ENCODE assay signal across 8 cellular contexts in the genomic region with DNA sequence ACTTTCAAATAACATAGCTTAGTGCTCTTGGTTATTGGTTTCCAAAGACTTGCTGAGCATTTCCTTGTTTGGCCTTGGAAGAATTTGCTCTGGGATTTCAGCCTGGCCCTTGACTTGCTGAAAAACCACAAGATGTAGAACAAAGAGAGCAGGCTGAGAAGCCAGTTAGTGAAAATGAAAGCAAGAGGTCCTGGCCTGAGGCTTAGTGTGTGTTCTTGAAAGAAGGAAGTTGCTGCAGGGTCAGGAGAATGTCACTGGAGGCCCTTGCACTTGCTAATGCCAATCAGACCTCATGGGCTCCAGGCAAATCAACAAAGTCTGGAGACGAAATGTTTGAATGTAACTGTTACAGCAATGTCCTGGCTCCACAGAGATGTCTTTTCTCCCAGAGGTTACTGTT.
A peak's percentile ranks its signal among the peaks of the same experiment; 100 is the strongest.
DNase-seq lines count a peak whose midpoint lies in the region; ATAC-seq and TF ChIP-seq lines count a peak whose summit lies in the region.

No MANE protein-coding gene starts in this region.

- H3K36me3 ChIP-seq in Peyer's patch (no peaks in the 10 kb centered on the region), mucosa of rectum (ENCODE audit: control insufficient read depth in 2 of 2, insufficient read depth in 2 of 2, low read length in 2 of 2) (no peaks in the 10 kb centered on the region)

- H3K4me1 ChIP-seq in Peyer's patch (peaks cover 0 to 18% (median 0%) of the 10 kb centered on the region in 4 donors), mucosa of rectum (ENCODE audit: control insufficient read depth in 2 of 2, insufficient read depth in 2 of 2, low read length in 2 of 2) (peaks cover 10 to 13% of the 10 kb centered on the region in 2 donors)

- H3K4me3 ChIP-seq in AG04450 (ENCODE audit: low read depth, low read length), result peak overlapping the region; percentile 23
- no peak overlapping the region for H3K4me3 ChIP-seq in Peyer's patch
- H3K4me3 ChIP-seq in mucosa of rectum (ENCODE audit: low read length in 2 of 2), result no peak overlapping the region

- no peak overlapping the region for H3K4me3 Mint-ChIP-seq in endothelial cell (ENCODE audit: unreplicated experiment)

- ATAC-seq in GM18873 (IDR thresholded peaks at IDR 0.05; ENCODE audit: low FRiP score, unreplicated experiment), result peak; percentile 100
- peak; percentile 100 for ATAC-seq in HG03045 (IDR thresholded peaks at IDR 0.05; ENCODE audit: unreplicated experiment)

- no peaks in the 10 kb centered on the region for H3K9me3 ChIP-seq in AG04450 (ENCODE audit: control insufficient read depth, insufficient read depth, low read length)
- H3K9me3 ChIP-seq in Peyer's patch, result no peaks in the 10 kb centered on the region
- no peaks in the 10 kb centered on the region for H3K9me3 ChIP-seq in mucosa of rectum (ENCODE audit: control insufficient read depth in 2 of 2, low read length in 2 of 2)

- H3K27ac ChIP-seq in AG04450 (ENCODE audit: low read depth, low read length) (peak overlapping the region; percentile 88), Peyer's patch (peak overlapping the region; percentile 49 to 76 (median 62)), mucosa of rectum (ENCODE audit: low read depth in 2 of 2, low read length in 2 of 2) (peak overlapping the region; percentile 65 to 69)

- CTCF ChIA-PET in AG04450 (lab: Charles Lee), result interaction anchor here (0.8 to 9.5 kb wide), 11 partner anchors 13 to 304 kb away, joined by 3 to 116 read pairs (median 3); a partner anchor contains a TSS

- H3K4me1 Mint-ChIP-seq in endothelial cell (ENCODE audit: unreplicated experiment), result peaks cover 7% of the 10 kb centered on the region

- H3K9ac ChIP-seq in mucosa of rectum (ENCODE audit: low read depth in 1 of 2, low read length in 2 of 2), result peak overlapping the region in 1 of 2 donors; percentile 12

- TF ChIP-seq CTCF in AG04450 (IDR thresholded peaks at IDR 0.05; ENCODE audit: low read depth, low read length) (no peak), Peyer's patch (IDR thresholded peaks at IDR 0.05) (no peak), endothelial cell (IDR thresholded peaks at IDR 0.05; ENCODE audit: unreplicated experiment) (no peak)

- POLR2A ChIA-PET in AG04450 (lab: Yijun Ruan, JAX), result interaction anchor here (0.6 to 2.1 kb wide), 5 partner anchors 50 to 238 kb away, joined by 3 to 5 read pairs (median 4); no protein-coding TSS in a partner anchor

- no peaks in the 10 kb centered on the region for H3K36me3 Mint-ChIP-seq in endothelial cell (ENCODE audit: low read depth, unreplicated experiment)

- H3K9me3 Mint-ChIP-seq in endothelial cell (ENCODE audit: unreplicated experiment), result no peaks in the 10 kb centered on the region

- H3K27me3 ChIP-seq in AG04450 (ENCODE audit: control insufficient read depth, insufficient read depth, low read length), result no peaks in the 10 kb centered on the region
- no peaks in the 10 kb centered on the region for H3K27me3 ChIP-seq in Peyer's patch
- H3K27me3 ChIP-seq in mucosa of rectum (ENCODE audit: control insufficient read depth in 2 of 2, insufficient read depth in 2 of 2, low read length in 2 of 2), result no peaks in the 10 kb centered on the region

- DNase-seq in AG04450 (ENCODE audit: low read depth, low spot score) (no peak), Peyer's patch (peak in 2 of 3 donors; percentile 37 to 68), endothelial cell (ENCODE audit: low spot score) (peak; percentile 11), NCI-H774 (lab: John Stamatoyannopoulos, UW) (no peak), activated gamma-delta T cell treated with Interleukin-2 at 50 U/mL for 16 hours (no peak)

- no peak overlapping the region for H3K27ac Mint-ChIP-seq in endothelial cell (ENCODE audit: unreplicated experiment)

- TF ChIP-seq POLR2A in Peyer's patch (IDR thresholded peaks at IDR 0.05), result no peak

- no peaks in the 10 kb centered on the region for H3K27me3 Mint-ChIP-seq in endothelial cell (ENCODE audit: unreplicated experiment)

Comparison
In these comparisons a context has a peak if more than half of its experiments do, and no peak if none do; other contexts are left out.
1. DNase-seq: peak in Peyer's patch (2 of 3) and endothelial cell (single experiment); none in AG04450 (single experiment), NCI-H774 (single experiment) and activated gamma-delta T cell treated with Interleukin-2 at 50 U/mL for 16 hours (single experiment).
2. Peak in every context shown above with its lines, with median percentiles within 50 percentile points of each other: H3K27ac ChIP-seq.